25 cellular contexts compared by ENCODE assay signal in the genomic region with DNA sequence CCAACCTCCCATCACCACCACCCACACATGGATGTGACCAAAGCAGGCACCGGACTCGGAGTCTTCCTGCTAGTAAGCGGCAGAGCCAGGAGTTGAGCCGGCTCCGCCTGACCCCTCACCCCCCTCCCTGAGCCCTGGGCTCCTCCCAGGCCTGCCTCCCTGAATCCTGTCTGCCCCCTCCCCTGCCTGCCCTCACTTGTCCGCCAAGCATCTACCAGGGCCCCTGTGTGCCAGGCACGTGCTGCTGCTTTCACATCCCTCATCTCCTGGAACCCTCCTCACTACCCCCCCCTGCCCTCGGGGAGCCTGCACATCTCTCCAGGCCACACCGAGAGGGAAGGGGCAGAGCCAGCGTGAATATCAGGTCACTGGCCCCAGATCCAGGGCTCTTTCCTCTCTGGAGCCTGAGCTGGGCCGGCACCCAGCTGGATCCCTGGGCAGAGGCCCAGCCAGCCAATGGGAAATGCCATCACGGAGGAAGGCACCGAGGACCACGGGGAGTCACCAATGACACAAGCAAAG. TPM values are rescaled to one million over a fixed set of nuclear protein-coding genes. Genes with fewer than 3 reads are reported as not detected.
DNase-seq lines count a peak whose midpoint lies in the region; ATAC-seq and TF ChIP-seq lines count a peak whose summit lies in the region.
"Had no signal": no experiment of that assay in that cellular context is flagged by ENCODE, and none has a peak within 500 bp of the region (broad histone marks: within the 10 kb centered on the region; RNA-seq: fewer than 3 reads in every experiment).

No MANE protein-coding gene starts in this region.

- H3K9me3 ChIP-seq in left ventricle myocardium inferior (replicated peaks) (no peaks in the 10 kb centered on the region), gastroesophageal sphincter (no peaks in the 10 kb centered on the region)
- H3K9me3 ChIP-seq: colonic mucosa, esophagus muscularis mucosa, SJSA1 had no signal

- H3K27ac ChIP-seq in left ventricle myocardium inferior (replicated peaks) (no peak overlapping the region), gastroesophageal sphincter (peak overlapping the region in 2 of 4 donors; percentile 4)
- H3K27ac ChIP-seq: brain microvascular endothelial cell, colonic mucosa, GM23248, SJSA1 had no signal

- DNase-seq in Right ventricle myocardium superior: peak; percentile 50
- no peak for DNase-seq in left ventricle myocardium inferior
- peak; percentile 53 for DNase-seq in left ventricle myocardium superior
- peak in 8 of 10 donors; percentile 43 to 92 (median 54) for DNase-seq in posterior cingulate gyrus
- no peak for DNase-seq in activated T-cell treated with anti-CD3 and anti-CD28 coated beads, Interleukin-2, amount 50 U/mL, for 1 hour
- no peak for DNase-seq in NCI-H2081 treated with DMSO at 0.1 percent for 48 hours (lab: John Stamatoyannopoulos, UW)
- DNase-seq: activated CD8-positive, alpha-beta memory T cell treated with anti-CD3 and anti-CD28 coated beads for 24 hours; activated gamma-delta T cell treated with Interleukin-2 at 50 U/mL for 16 hours; activated naive CD8-positive, alpha-beta T cell treated with anti-CD3 and anti-CD28 coated beads, Interleukin-2, amount 50 U/mL, for 24 hours; activated T-cell treated with anti-CD3 and anti-CD28 coated beads, Interleukin-2, amount 50 U/mL, for 24 hours; brain microvascular endothelial cell; colonic mucosa; DMS53; GDM1; GM23248; KG1; kidney; mammary epithelial cell; NCI-H146; T-helper 2 cell had no signal

- no peak for TF ChIP-seq POLR2A in gastroesophageal sphincter (IDR thresholded peaks at IDR 0.05)

- H3K27me3 ChIP-seq in left ventricle myocardium inferior (ENCODE audit: low read depth) (no peaks in the 10 kb centered on the region), gastroesophageal sphincter (peaks cover 28% of the 10 kb centered on the region)
- H3K27me3 ChIP-seq: brain microvascular endothelial cell, colonic mucosa, esophagus muscularis mucosa had no signal

- WGBS in gastroesophageal sphincter (ENCODE audit: low coverage in 1 of 2), 2 donors: 74% methylated on average over 7 of the region's 14 CpGs; no CpG with 5 or more reads in 1 of the 2 donors

- H3K4me1 ChIP-seq in left ventricle myocardium inferior: peaks cover 56% of the 10 kb centered on the region
- H3K4me1 ChIP-seq in gastroesophageal sphincter: peaks cover 0 to 32% (median 0%) of the 10 kb centered on the region in 3 donors
- H3K4me1 ChIP-seq: colonic mucosa, SJSA1 had no signal

- TF ChIP-seq CTCF in left ventricle myocardium inferior (IDR thresholded peaks at IDR 0.05; ENCODE audit: borderline replicate concordance) (no peak), gastroesophageal sphincter (IDR thresholded peaks at IDR 0.05) (no peak)

- no peak for TF ChIP-seq EP300 in gastroesophageal sphincter (IDR thresholded peaks at IDR 0.05)

- H3K4me3 ChIP-seq in left ventricle myocardium inferior (no peak overlapping the region), gastroesophageal sphincter (no peak overlapping the region)
- H3K4me3 ChIP-seq: colonic mucosa, esophagus muscularis mucosa, GM23248, SJSA1 had no signal

- peak; percentile 6 for ATAC-seq in Right ventricle myocardium superior (ENCODE audit: poor library complexity)
- ATAC-seq in left ventricle myocardium superior: peak; percentile 16
- ATAC-seq in GM21786 (IDR thresholded peaks at IDR 0.05; ENCODE audit: unreplicated experiment): no peak
- ATAC-seq in gastroesophageal sphincter: no peak
- ATAC-seq: activated naive CD8-positive, alpha-beta T cell treated with anti-CD3 and anti-CD28 coated beads, Interleukin-2, amount 50 U/mL, for 24 hours had no signal

- H3K36me3 ChIP-seq in left ventricle myocardium inferior: no peaks in the 10 kb centered on the region
- H3K36me3 ChIP-seq in gastroesophageal sphincter: no peaks in the 10 kb centered on the region
- H3K36me3 ChIP-seq: brain microvascular endothelial cell, colonic mucosa, esophagus muscularis mucosa, SJSA1 had no signal

- intact Hi-C loops in Right ventricle myocardium superior (cut with DNase I): no loop called here
- intact Hi-C loops in left ventricle myocardium inferior (cut with micrococcal nuclease): no loop called here
- intact Hi-C loops in left ventricle myocardium superior (cut with micrococcal nuclease): no loop called here
- intact Hi-C loops in posterior cingulate gyrus (cut with DNase I): no loop called here

RNA-seq across cellular contexts. Expression of a gene that starts 23.1 kb away (rescaled TPM):
- total RNA-seq in Right ventricle myocardium superior (3.4 TPM), left ventricle myocardium inferior (4.8 TPM), left ventricle myocardium superior (4.0 TPM), gastroesophageal sphincter (10 to 100 TPM in 1 of 4 donors, 1 to 10 TPM in 3; 1.8 to 13.7 (median 8.1) TPM)
- total RNA-seq: GM23248, HT-29, mammary epithelial cell, SJSA1 had no signal

Comparison
In these comparisons a context has a peak if more than half of its experiments do, and no peak if none do; other contexts are left out.
1. DNase-seq: peak in Right ventricle myocardium superior (single experiment), left ventricle myocardium superior (single experiment) and posterior cingulate gyrus (8 of 10); none in left ventricle myocardium inferior (single experiment), activated T-cell treated with anti-CD3 and anti-CD28 coated beads, Interleukin-2, amount 50 U/mL, for 1 hour (single experiment) and NCI-H2081 treated with DMSO at 0.1 percent for 48 hours (single experiment).
2. ATAC-seq: peak in Right ventricle myocardium superior (single experiment) and left ventricle myocardium superior (single experiment); none in GM21786 (single experiment) and gastroesophageal sphincter (single experiment).